In genomic region chr4:105509714-105510113, GRCh38 we compare ENCODE assay signal across 26 cellular contexts. TPM values are rescaled to one million over a fixed set of nuclear protein-coding genes. Genes with fewer than 3 reads are reported as not detected.
DNase-seq lines count a peak whose midpoint lies in the region; ATAC-seq lines count a peak whose summit lies in the region.
"Had no signal": no experiment of that assay in that cellular context is flagged by ENCODE, and none has a peak within 500 bp of the region (broad histone marks: within the 10 kb centered on the region; RNA-seq: fewer than 3 reads in every experiment).

No MANE protein-coding gene starts in this region.

- intact Hi-C loops in activated CD4-positive, alpha-beta memory T cell treated with anti-CD3 and anti-CD28 coated beads for 36 hours (cut with micrococcal nuclease) = no loop called here

- H3K4me1 Mint-ChIP-seq in activated CD8-positive, alpha-beta T cell treated with anti-CD3 and anti-CD28 coated beads, Interleukin-2, amount 10 ng/mL, durations not matched to agents 7 days and 5 days (ENCODE audit: low read depth) = no peaks in the 10 kb centered on the region
- no peaks in the 10 kb centered on the region for H3K4me1 Mint-ChIP-seq in activated naive CD4-positive, alpha-beta T cell treated with anti-CD3 and anti-CD28 coated beads, Interleukin-2, amount 10 ng/mL, durations not matched to agents 7 days and 5 days
- no peaks in the 10 kb centered on the region for H3K4me1 Mint-ChIP-seq in activated CD4-positive, alpha-beta memory T cell treated with anti-CD3 and anti-CD28 coated beads for 36 hours (ENCODE audit: low read depth)

- H3K4me3 Mint-ChIP-seq in activated CD8-positive, alpha-beta T cell treated with anti-CD3 and anti-CD28 coated beads, Interleukin-2, amount 10 ng/mL, durations not matched to agents 7 days and 5 days = no peak overlapping the region
- no peak overlapping the region for H3K4me3 Mint-ChIP-seq in activated naive CD4-positive, alpha-beta T cell treated with anti-CD3 and anti-CD28 coated beads, Interleukin-2, amount 10 ng/mL, durations not matched to agents 7 days and 5 days
- no peak overlapping the region for H3K4me3 Mint-ChIP-seq in activated CD4-positive, alpha-beta memory T cell treated with anti-CD3 and anti-CD28 coated beads for 36 hours
- H3K4me3 Mint-ChIP-seq: activated T-cell treated with anti-CD3 and anti-CD28 coated beads, Interleukin-2, amount 50 U/mL, for 72 hours; CD4-positive, alpha-beta T cell had no signal

- ATAC-seq in GM19324 (IDR thresholded peaks at IDR 0.05; ENCODE audit: low FRiP score, unreplicated experiment) = peak; percentile 19
- peak; percentile 11 for ATAC-seq in GM21825 (IDR thresholded peaks at IDR 0.05; ENCODE audit: unreplicated experiment)
- peak; percentile 47 for ATAC-seq in HG03175 (IDR thresholded peaks at IDR 0.05; ENCODE audit: unreplicated experiment)
- ATAC-seq in activated CD8-positive, alpha-beta T cell treated with anti-CD3 and anti-CD28 coated beads, Interleukin-2, amount 10 ng/mL, durations not matched to agents 7 days and 5 days = no peak
- ATAC-seq: activated T-cell treated with anti-CD3 and anti-CD28 coated beads, Interleukin-2, amount 50 U/mL, for 72 hours; heart left ventricle; stimulated activated naive CD8-positive, alpha-beta T cell treated with anti-CD3 and anti-CD28 coated beads, Interleukin-15, Interleukin-2, amounts not matched to agents 100 U/mL and 50 U/mL, for 24 hours had no signal

- peaks cover 7% of the 10 kb centered on the region for H3K27me3 Mint-ChIP-seq in activated CD8-positive, alpha-beta T cell treated with anti-CD3 and anti-CD28 coated beads, Interleukin-2, amount 10 ng/mL, durations not matched to agents 7 days and 5 days (ENCODE audit: low read depth)
- no peaks in the 10 kb centered on the region for H3K27me3 Mint-ChIP-seq in activated naive CD4-positive, alpha-beta T cell treated with anti-CD3 and anti-CD28 coated beads, Interleukin-2, amount 10 ng/mL, durations not matched to agents 7 days and 5 days
- peaks cover 6% of the 10 kb centered on the region for H3K27me3 Mint-ChIP-seq in activated CD4-positive, alpha-beta memory T cell treated with anti-CD3 and anti-CD28 coated beads for 36 hours

- CTCF ChIA-PET in activated CD8-positive, alpha-beta T cell treated with anti-CD3 and anti-CD28 coated beads, Interleukin-2, amount 10 ng/mL, durations not matched to agents 7 days and 5 days (lab: Charles Lee) = no interaction called here
- CTCF ChIA-PET in activated naive CD4-positive, alpha-beta T cell treated with anti-CD3 and anti-CD28 coated beads, Interleukin-2, amount 10 ng/mL, durations not matched to agents 7 days and 5 days (lab: Charles Lee) = no interaction called here
- CTCF ChIA-PET in activated CD4-positive, alpha-beta memory T cell treated with anti-CD3 and anti-CD28 coated beads for 36 hours (lab: Charles Lee) = no interaction called here

- peaks cover 5% of the 10 kb centered on the region for H3K9me3 Mint-ChIP-seq in activated CD8-positive, alpha-beta T cell treated with anti-CD3 and anti-CD28 coated beads, Interleukin-2, amount 10 ng/mL, durations not matched to agents 7 days and 5 days (ENCODE audit: insufficient read depth)
- H3K9me3 Mint-ChIP-seq in activated naive CD4-positive, alpha-beta T cell treated with anti-CD3 and anti-CD28 coated beads, Interleukin-2, amount 10 ng/mL, durations not matched to agents 7 days and 5 days = no peaks in the 10 kb centered on the region
- peaks cover 2% of the 10 kb centered on the region for H3K9me3 Mint-ChIP-seq in activated CD4-positive, alpha-beta memory T cell treated with anti-CD3 and anti-CD28 coated beads for 36 hours

- no peaks in the 10 kb centered on the region for H3K36me3 Mint-ChIP-seq in activated CD8-positive, alpha-beta T cell treated with anti-CD3 and anti-CD28 coated beads, Interleukin-2, amount 10 ng/mL, durations not matched to agents 7 days and 5 days (ENCODE audit: low read depth)
- no peaks in the 10 kb centered on the region for H3K36me3 Mint-ChIP-seq in activated naive CD4-positive, alpha-beta T cell treated with anti-CD3 and anti-CD28 coated beads, Interleukin-2, amount 10 ng/mL, durations not matched to agents 7 days and 5 days
- no peaks in the 10 kb centered on the region for H3K36me3 Mint-ChIP-seq in activated CD4-positive, alpha-beta memory T cell treated with anti-CD3 and anti-CD28 coated beads for 36 hours

- no peak for DNase-seq in activated CD8-positive, alpha-beta T cell treated with anti-CD3 and anti-CD28 coated beads, Interleukin-2, amount 10 ng/mL, durations not matched to agents 7 days and 5 days
- DNase-seq in activated naive CD4-positive, alpha-beta T cell treated with anti-CD3 and anti-CD28 coated beads, Interleukin-2, amount 10 ng/mL, durations not matched to agents 7 days and 5 days = no peak
- no peak for DNase-seq in cerebellum (ENCODE audit: low spot score)
- no peak for DNase-seq in activated CD4-positive, alpha-beta memory T cell treated with anti-CD3 and anti-CD28 coated beads for 36 hours
- DNase-seq: activated CD4-positive, alpha-beta T cell treated with anti-CD3 and anti-CD28 coated beads for 48 hours; activated naive CD4-positive, alpha-beta T cell treated with Interleukin-2 at 50 U/mL for 16 hours; activated T-cell treated with anti-CD3 and anti-CD28 coated beads, Interleukin-2, amount 50 U/mL, for 72 hours; CD4-positive, alpha-beta T cell; effector memory CD4-positive, alpha-beta T cell; foreskin fibroblast; heart left ventricle; KBM-7; kidney glomerular epithelial cell; MG63; NCI-H2081; NCI-H226; NCI-H748 treated with DMSO at 0.1 percent for 48 hours; right lobe of liver; SK-N-SH; stimulated activated naive CD8-positive, alpha-beta T cell treated with anti-CD3 and anti-CD28 coated beads, Interleukin-15, Interleukin-2, amounts not matched to agents 100 U/mL and 50 U/mL, for 24 hours; T-helper 2 cell had no signal

- POLR2A ChIA-PET in activated CD8-positive, alpha-beta T cell treated with anti-CD3 and anti-CD28 coated beads, Interleukin-2, amount 10 ng/mL, durations not matched to agents 7 days and 5 days (lab: Charles Lee) = no interaction called here
- POLR2A ChIA-PET in activated CD4-positive, alpha-beta memory T cell treated with anti-CD3 and anti-CD28 coated beads for 36 hours (lab: Charles Lee) = no interaction called here

- H3K27ac Mint-ChIP-seq in activated CD8-positive, alpha-beta T cell treated with anti-CD3 and anti-CD28 coated beads, Interleukin-2, amount 10 ng/mL, durations not matched to agents 7 days and 5 days = no peak overlapping the region
- no peak overlapping the region for H3K27ac Mint-ChIP-seq in activated naive CD4-positive, alpha-beta T cell treated with anti-CD3 and anti-CD28 coated beads, Interleukin-2, amount 10 ng/mL, durations not matched to agents 7 days and 5 days
- no peak overlapping the region for H3K27ac Mint-ChIP-seq in activated CD4-positive, alpha-beta memory T cell treated with anti-CD3 and anti-CD28 coated beads for 36 hours
- H3K27ac Mint-ChIP-seq: activated T-cell treated with anti-CD3 and anti-CD28 coated beads, Interleukin-2, amount 50 U/mL, for 72 hours; CD4-positive, alpha-beta T cell had no signal

RNA-seq across cellular contexts. Expression of gene PPA2, which starts 35.9 kb away (rescaled TPM):
- 10 to 100 TPM; 78.9 to 80.2 TPM for total RNA-seq in activated CD8-positive, alpha-beta T cell treated with anti-CD3 and anti-CD28 coated beads, Interleukin-2, amount 10 ng/mL, durations not matched to agents 7 days and 5 days
- 60.1 TPM for total RNA-seq in cerebellum
- total RNA-seq in activated CD4-positive, alpha-beta memory T cell treated with anti-CD3 and anti-CD28 coated beads for 36 hours = 100 to 1,000 TPM; 113 to 123 TPM

RNA-seq across cellular contexts. Expression of gene ARHGEF38, which starts 42.7 kb away (rescaled TPM):
- not detected for total RNA-seq in activated CD8-positive, alpha-beta T cell treated with anti-CD3 and anti-CD28 coated beads, Interleukin-2, amount 10 ng/mL, durations not matched to agents 7 days and 5 days
- total RNA-seq in cerebellum = 0.09 TPM
- total RNA-seq in activated CD4-positive, alpha-beta memory T cell treated with anti-CD3 and anti-CD28 coated beads for 36 hours = not detected
- total RNA-seq: activated T-cell treated with anti-CD3 and anti-CD28 coated beads, Interleukin-2, amount 50 U/mL, for 72 hours; CD4-positive, alpha-beta T cell; heart left ventricle; lung microvascular endothelial cell; posterior vena cava had no signal
